In genomic region chr1:164466429-164466828, GRCh38 we compare ENCODE assay signal across 18 cellular contexts.
"Had no signal": no experiment of that assay in that cellular context is flagged by ENCODE, and none has a peak within 500 bp of the region (broad histone marks: within the 10 kb centered on the region; RNA-seq: fewer than 3 reads in every experiment).

No MANE protein-coding gene starts in this region.

- H3K4me1 Mint-ChIP-seq: activated CD4-positive, alpha-beta T cell treated with anti-CD3 and anti-CD28 coated beads, Interleukin-2, amount 10 ng/mL, durations not matched to agents 7 days and 5 days; immature natural killer cell; naive B cell; neural crest cell; stimulated activated naive CD8-positive, alpha-beta T cell treated with anti-CD3 and anti-CD28 coated beads, Interleukin-15, amount 100 ng/mL, for 72 hours had no signal

- H3K27ac Mint-ChIP-seq: activated CD4-positive, alpha-beta T cell treated with anti-CD3 and anti-CD28 coated beads, Interleukin-2, amount 10 ng/mL, durations not matched to agents 7 days and 5 days; activated naive CD4-positive, alpha-beta T cell treated with anti-CD3 and anti-CD28 coated beads for 36 hours; immature natural killer cell; progenitor cell of endocrine pancreas; stimulated activated naive CD8-positive, alpha-beta T cell treated with anti-CD3 and anti-CD28 coated beads, Interleukin-15, amount 100 ng/mL, for 72 hours had no signal

- H3K27me3 ChIP-seq: suprapubic skin, transverse colon, uterus had no signal

- FAIRE-seq: endometrium had no signal

- H3K36me3 ChIP-seq: suprapubic skin, transverse colon, uterus had no signal

- H3K4me3 Mint-ChIP-seq: activated CD4-positive, alpha-beta T cell treated with anti-CD3 and anti-CD28 coated beads, Interleukin-2, amount 10 ng/mL, durations not matched to agents 7 days and 5 days; activated naive CD4-positive, alpha-beta T cell treated with anti-CD3 and anti-CD28 coated beads for 36 hours; activated T-cell treated with anti-CD3 and anti-CD28 coated beads, Interleukin-2, amount 50 U/mL, for 4 hours; immature natural killer cell; naive B cell; neural crest cell; stimulated activated naive CD8-positive, alpha-beta T cell treated with anti-CD3 and anti-CD28 coated beads, Interleukin-15, amount 100 ng/mL, for 72 hours had no signal

- ATAC-seq: activated T-cell treated with anti-CD3 and anti-CD28 coated beads, Interleukin-2, amount 50 U/mL, for 4 hours; esophagus mucosa; mucosa of descending colon; stimulated activated naive CD8-positive, alpha-beta T cell treated with anti-CD3 and anti-CD28 coated beads, Interleukin-15, amount 100 ng/mL, for 72 hours had no signal

- H3K4me3 ChIP-seq: mucosa of descending colon, suprapubic skin, transverse colon, uterus had no signal

- DNase-seq: activated CD4-positive, alpha-beta T cell treated with anti-CD3 and anti-CD28 coated beads, Interleukin-2, amount 10 ng/mL, durations not matched to agents 7 days and 5 days; activated CD8-positive, alpha-beta memory T cell treated with anti-CD3 and anti-CD28 coated beads, Interleukin-2, amount 50 U/mL, for 4 hours; activated naive CD4-positive, alpha-beta T cell treated with anti-CD3 and anti-CD28 coated beads for 36 hours; activated T-cell treated with anti-CD3 and anti-CD28 coated beads, Interleukin-2, amount 50 U/mL, for 4 hours; cerebellar nuclear complex; cortex of kidney; immature natural killer cell; mesenchymal stem cell; mucosa of descending colon; naive B cell; stimulated activated naive CD8-positive, alpha-beta T cell treated with anti-CD3 and anti-CD28 coated beads, Interleukin-15, amount 100 ng/mL, for 72 hours; transverse colon; uterus had no signal

- H3K27ac ChIP-seq: suprapubic skin, transverse colon, uterus had no signal

- H3K4me1 ChIP-seq: suprapubic skin, transverse colon, uterus had no signal

- H3K9me3 ChIP-seq: mucosa of descending colon, suprapubic skin, transverse colon, uterus had no signal

- H3K27me3 Mint-ChIP-seq: activated CD4-positive, alpha-beta T cell treated with anti-CD3 and anti-CD28 coated beads, Interleukin-2, amount 10 ng/mL, durations not matched to agents 7 days and 5 days; naive B cell; progenitor cell of endocrine pancreas; stimulated activated naive CD8-positive, alpha-beta T cell treated with anti-CD3 and anti-CD28 coated beads, Interleukin-15, amount 100 ng/mL, for 72 hours had no signal

- H3K9me3 Mint-ChIP-seq: immature natural killer cell had no signal

- H3K36me3 Mint-ChIP-seq: immature natural killer cell, naive B cell had no signal
